Comparison of ENCODE assay signal across 21 cellular contexts in genomic region chr17:40828454-40829039, GRCh38. TPM values are rescaled to one million over a fixed set of nuclear protein-coding genes. Genes with fewer than 3 reads are reported as not detected.
DNase-seq lines count a peak whose midpoint lies in the region; ATAC-seq, FAIRE-seq and TF ChIP-seq lines count a peak whose summit lies in the region.
"Had no signal": no experiment of that assay in that cellular context is flagged by ENCODE, and none has a peak within 500 bp of the region (broad histone marks: within the 10 kb centered on the region; RNA-seq: fewer than 3 reads in every experiment).

No MANE protein-coding gene starts in this region.

- CTCF ChIA-PET in PC-3 (lab: Charles Lee) = no interaction called here

- H3K9ac ChIP-seq in PC-3 (ENCODE audit: low read length) = no peak overlapping the region
- H3K9ac ChIP-seq: SK-N-SH had no signal

- H3K36me3 ChIP-seq in ACC112 (ENCODE audit: insufficient read depth, low read length) (no peaks in the 10 kb centered on the region), PC-3 (ENCODE audit: low read depth, low read length) (no peaks in the 10 kb centered on the region), vagina (no peaks in the 10 kb centered on the region)
- H3K36me3 ChIP-seq: neutrophil had no signal

- H3K4me2 ChIP-seq in PC-3 (ENCODE audit: low read length) = no peak overlapping the region
- H3K4me2 ChIP-seq: GM23338, PC-9, SK-N-SH had no signal

- ATAC-seq in PC-3 = no peak
- ATAC-seq: GM23338, WTC11 had no signal

- H3K9me3 ChIP-seq in PC-3 (ENCODE audit: low read length) (no peaks in the 10 kb centered on the region), vagina (no peaks in the 10 kb centered on the region)
- H3K9me3 ChIP-seq: neutrophil, SK-N-SH had no signal

- no TSS peak for BruUV-seq in PC-3 (replicated peaks; lab: Mats Ljungman, UMichigan)

- no peak for TF ChIP-seq CTCF in PC-3 (conservative IDR thresholded peaks at IDR 0.05; ENCODE audit: low read depth, low read length)
- TF ChIP-seq CTCF in coronary artery (IDR thresholded peaks at IDR 0.05) = no peak
- no peak for TF ChIP-seq CTCF in vagina (IDR thresholded peaks at IDR 0.05)

- H3K27ac ChIP-seq in ACC112 (ENCODE audit: low read depth, low read length) = peak overlapping the region; percentile 64
- 0 out of 2 replicates have a peak overlapping the region, but pooled peaks have one; percentile 3 for H3K27ac ChIP-seq in PC-3 (ENCODE audit: low read length)
- H3K27ac ChIP-seq in coronary artery = peak overlapping the region; percentile 57 to 80
- no peak overlapping the region for H3K27ac ChIP-seq in vagina
- H3K27ac ChIP-seq: neutrophil, PC-9 had no signal

- peaks cover 14% of the 10 kb centered on the region for H3K79me2 ChIP-seq in ACC112 (ENCODE audit: control insufficient read depth, insufficient read depth, low read length, unreplicated experiment)
- H3K79me2 ChIP-seq in PC-3 (ENCODE audit: low read length) = no peaks in the 10 kb centered on the region

- H2AFZ ChIP-seq in ACC112 (ENCODE audit: low read length, unreplicated experiment) = no peak overlapping the region
- H2AFZ ChIP-seq in PC-3 (ENCODE audit: low read length) = no peak overlapping the region
- H2AFZ ChIP-seq: GM23338, PC-9 had no signal

- H3K9me2 ChIP-seq in PC-3 (replicated peaks; ENCODE audit: low read length) = no peaks in the 10 kb centered on the region
- H3K9me2 ChIP-seq: SK-N-SH had no signal

- H3K4me1 ChIP-seq in ACC112 (ENCODE audit: control insufficient read depth, insufficient read depth, low read length, unreplicated experiment) = peaks cover 14% of the 10 kb centered on the region
- H3K4me1 ChIP-seq in PC-3 (ENCODE audit: insufficient read depth, low read length) = peaks cover 10% of the 10 kb centered on the region; the same call in 1 of the 2 replicates
- no peaks in the 10 kb centered on the region for H3K4me1 ChIP-seq in vagina

- POLR2A ChIA-PET in PC-3 (lab: Charles Lee; ENCODE audit: unreplicated experiment) = no interaction called here

- no peaks in the 10 kb centered on the region for H3F3A ChIP-seq in PC-3 (ENCODE audit: low read length, unreplicated experiment)

- H4K20me1 ChIP-seq in PC-3 (ENCODE audit: low read length) = no peaks in the 10 kb centered on the region

- H3K4me3 ChIP-seq in ACC112 (ENCODE audit: low read depth, low read length) (no peak overlapping the region), PC-3 (ENCODE audit: low read length) (no peak overlapping the region), coronary artery (peak overlapping the region; percentile 13), vagina (no peak overlapping the region)
- H3K4me3 ChIP-seq: GM23338, PC-9 had no signal

- H3K27me3 ChIP-seq in ACC112 (ENCODE audit: insufficient read depth, low read length) = no peaks in the 10 kb centered on the region
- H3K27me3 ChIP-seq in PC-3 (ENCODE audit: low read length) = no peaks in the 10 kb centered on the region
- no peaks in the 10 kb centered on the region for H3K27me3 ChIP-seq in vagina

- DNase-seq in PC-3 = no peak
- DNase-seq in coronary artery (ENCODE audit: low spot score) = no peak
- DNase-seq in pons (ENCODE audit: low spot score) = peak; percentile 11
- no peak for DNase-seq in NK-92 (lab: John Stamatoyannopoulos, UW; ENCODE audit: unreplicated experiment)
- no peak for DNase-seq in vagina (ENCODE audit: extremely low spot score in 2 of 2)
- no peak for DNase-seq in RCC 7860 (ENCODE audit: low spot score)
- no peak for DNase-seq in NCI-H2227 treated with DMSO at 0.1 percent for 48 hours (lab: John Stamatoyannopoulos, UW)
- DNase-seq: activated naive CD4-positive, alpha-beta T cell; amygdala; CD4-positive, alpha-beta T cell; PC-9; SK-N-SH; stimulated activated CD4-positive, alpha-beta T cell treated with anti-CD3 and anti-CD28 coated beads, Interleukin-15, amount 100 ng/mL, for 24 hours had no signal

- intact Hi-C loops in PC-3 (cut with micrococcal nuclease) = no loop called here
- intact Hi-C loops in vagina (cut with DNase I) = no loop called here

- FAIRE-seq in RCC 7860 (lab: Jason Lieb, UNC) = no peak
- FAIRE-seq: endometrium, frontal cortex had no signal

- TF ChIP-seq POLR2A in vagina (IDR thresholded peaks at IDR 0.05) = no peak

RNA-seq across cellular contexts. Expression of gene KRT10, which starts 6.1 kb away (rescaled TPM):
- 18.3 and 24.8 TPM in 2 replicates for total RNA-seq in PC-3 (2014; rRNA removed)
- total RNA-seq in vagina = 919 TPM

RNA-seq across cellular contexts. Expression of gene KRT28, which starts 28.8 kb away (rescaled TPM):
- total RNA-seq in PC-3 (2014; rRNA removed) (not detected in 2 replicates), vagina (not detected)
- total RNA-seq: activated CD4-positive, alpha-beta memory T cell treated with anti-CD3 and anti-CD28 coated beads for 36 hours; CD4-positive, alpha-beta T cell; frontal cortex; GM23338; kidney epithelial cell; PC-9; WTC11 had no signal

RNA-seq across cellular contexts. Expression of gene KRT12, which starts 38.5 kb away (rescaled TPM):
- total RNA-seq in PC-3 (2014; rRNA removed) = not detected in 2 replicates
- total RNA-seq in vagina = not detected
- total RNA-seq: activated CD4-positive, alpha-beta memory T cell treated with anti-CD3 and anti-CD28 coated beads for 36 hours; CD4-positive, alpha-beta T cell; frontal cortex; GM23338; kidney epithelial cell; PC-9; WTC11 had no signal

RNA-seq across cellular contexts. Expression of gene KRT27, which starts 46.2 kb away (rescaled TPM):
- not detected in 2 replicates for total RNA-seq in PC-3 (2014; rRNA removed)
- total RNA-seq in vagina = not detected
- total RNA-seq: activated CD4-positive, alpha-beta memory T cell treated with anti-CD3 and anti-CD28 coated beads for 36 hours; CD4-positive, alpha-beta T cell; frontal cortex; GM23338; kidney epithelial cell; PC-9; WTC11 had no signal

RNA-seq across cellular contexts. Expression of gene KRT20, which starts 56.5 kb away (rescaled TPM):
- total RNA-seq in PC-3 (2014; rRNA removed) (0.18 TPM in 1 of 2 replicates, not detected in the other), vagina (not detected)
- total RNA-seq: activated CD4-positive, alpha-beta memory T cell treated with anti-CD3 and anti-CD28 coated beads for 36 hours; CD4-positive, alpha-beta T cell; frontal cortex; GM23338; kidney epithelial cell; PC-9 had no signal

Comparison
In these comparisons a context has a peak if more than half of its experiments do, and no peak if none do; other contexts are left out.
1. RNA of gene KRT10, which starts 6.1 kb away (total RNA-seq): 919 TPM in vagina (single experiment); 18.3 to 24.8 TPM in PC-3; every median in the first group is over 10 times any median in the second.